ENCODE assay signal across 10 cellular contexts in genomic region chr18:34710430-34711386, GRCh38.
DNase-seq lines count a peak whose midpoint lies in the region; ATAC-seq, FAIRE-seq and TF ChIP-seq lines count a peak whose summit lies in the region.
"Had no signal": no experiment of that assay in that cellular context is flagged by ENCODE, and none has a peak within 500 bp of the region (broad histone marks: within the 10 kb centered on the region; RNA-seq: fewer than 3 reads in every experiment).

No MANE protein-coding gene starts in this region.

- no peak for FAIRE-seq in RCC 7860 (lab: Jason Lieb, UNC)

- DNase-seq in AG09309 (ENCODE audit: low read depth) (peak; percentile 66), NCI-H2081 treated with DMSO at 0.1 percent for 48 hours (lab: John Stamatoyannopoulos, UW) (peak; percentile 16), coronary artery (ENCODE audit: low spot score) (no peak), Kasumi-1 (lab: John Stamatoyannopoulos, UW) (no peak), NCI-H446 treated with DMSO at 0.1 percent for 48 hours (lab: John Stamatoyannopoulos, UW) (no peak), RCC 7860 (ENCODE audit: low spot score) (no peak)
- DNase-seq: DND-41, naive B cell had no signal

- ATAC-seq in GM19467 (IDR thresholded peaks at IDR 0.05; ENCODE audit: unreplicated experiment), result no peak

- no peak for TF ChIP-seq CTCF in AG09309 (IDR thresholded peaks at IDR 0.05; ENCODE audit: control insufficient read depth, insufficient read depth, low read depth, low read length, missing control alignments)
- no peak for TF ChIP-seq CTCF in coronary artery (IDR thresholded peaks at IDR 0.05)

- H3K27ac ChIP-seq in coronary artery (peak overlapping the region; percentile 22 to 71), muscle layer of colon (ENCODE audit: low read depth, low read length) (peak overlapping the region; percentile 48)

- H3K4me3 ChIP-seq in AG09309 (ENCODE audit: control insufficient read depth, low read depth, low read length), result peak overlapping the region; percentile 26
- H3K4me3 ChIP-seq in coronary artery, result peak overlapping the region; percentile 52
- peak overlapping the region; percentile 3 to 21 for H3K4me3 ChIP-seq in muscle layer of colon (ENCODE audit: low read depth in 1 of 2, low read length in 2 of 2)

- no peaks in the 10 kb centered on the region for H3K9me3 ChIP-seq in muscle layer of colon (ENCODE audit: low read length)

- peak overlapping the region; percentile 22 for H3K9ac ChIP-seq in muscle layer of colon (ENCODE audit: low read length)

- H3K27me3 ChIP-seq in muscle layer of colon (ENCODE audit: control insufficient read depth in 1 of 2, insufficient read depth in 2 of 2, low read length in 2 of 2), result no peaks in the 10 kb centered on the region

- H3K36me3 ChIP-seq in muscle layer of colon (ENCODE audit: insufficient read depth, low read length), result no peaks in the 10 kb centered on the region

- H3K4me1 ChIP-seq in muscle layer of colon (ENCODE audit: insufficient read depth, low read length), result peaks cover 38% of the 10 kb centered on the region

Comparison
In these comparisons a context has a peak if more than half of its experiments do, and no peak if none do; other contexts are left out.
1. DNase-seq: peak in AG09309 (single experiment) and NCI-H2081 treated with DMSO at 0.1 percent for 48 hours (single experiment); none in coronary artery (single experiment), Kasumi-1 (0 of 2), NCI-H446 treated with DMSO at 0.1 percent for 48 hours (single experiment) and RCC 7860 (single experiment).
2. Peak in every context shown above with its lines, with median percentiles within 50 percentile points of each other: H3K4me3 ChIP-seq.